ENCODE assay signal across 22 cellular contexts in the genomic region with DNA sequence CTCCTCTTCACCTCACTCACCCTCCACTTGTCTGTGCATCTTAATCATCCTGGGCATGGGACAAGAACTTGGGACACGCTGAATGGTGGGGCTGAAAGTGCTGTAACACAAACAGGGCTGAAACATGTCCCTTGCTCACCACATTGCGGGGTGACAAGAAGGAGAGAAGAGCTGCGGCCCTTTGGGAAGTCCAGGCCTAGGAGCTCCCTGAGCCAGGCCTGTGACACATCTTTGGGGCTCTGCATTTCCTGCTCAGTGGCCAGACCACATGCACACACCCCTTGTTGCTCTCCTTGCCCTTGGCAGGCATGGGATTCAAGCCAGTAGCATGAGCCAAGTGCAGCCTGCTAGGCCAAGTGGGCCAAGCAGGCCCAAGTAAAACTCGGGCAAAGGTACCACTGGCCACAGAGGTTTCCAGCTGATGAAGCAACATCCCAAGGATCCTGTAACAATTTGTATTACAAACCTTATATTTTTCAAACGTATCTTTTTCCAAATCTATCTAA.
"Had no signal": no experiment of that assay in that cellular context is flagged by ENCODE, and none has a peak within 500 bp of the region (broad histone marks: within the 10 kb centered on the region; RNA-seq: fewer than 3 reads in every experiment).

No MANE protein-coding gene starts in this region.

- H3K27me3 ChIP-seq: adrenal gland, SJCRH30 had no signal

- H3K27me3 Mint-ChIP-seq: activated CD8-positive, alpha-beta T cell treated with anti-CD3 and anti-CD28 coated beads for 36 hours; activated naive CD4-positive, alpha-beta T cell treated with anti-CD3 and anti-CD28 coated beads, Interleukin-2, amount 10 ng/mL, durations not matched to agents 7 days and 5 days; activated naive CD8-positive, alpha-beta T cell treated with anti-CD3 and anti-CD28 coated beads for 36 hours had no signal

- H3K4me1 ChIP-seq: adrenal gland, SJCRH30 had no signal

- H3K9ac ChIP-seq: SK-N-SH had no signal

- DNase-seq: activated CD4-positive, alpha-beta T cell treated with anti-CD3 and anti-CD28 coated beads for 4 hours; activated CD8-positive, alpha-beta memory T cell treated with anti-CD3 and anti-CD28 coated beads, Interleukin-2, amount 50 U/mL, for 4 hours; activated CD8-positive, alpha-beta T cell treated with anti-CD3 and anti-CD28 coated beads for 36 hours; activated gamma-delta T cell treated with Interleukin-2 at 50 U/mL for 16 hours; activated naive CD4-positive, alpha-beta T cell treated with anti-CD3 and anti-CD28 coated beads, Interleukin-2, amount 10 ng/mL, durations not matched to agents 7 days and 5 days; activated naive CD8-positive, alpha-beta T cell treated with anti-CD3 and anti-CD28 coated beads for 36 hours; activated T-cell treated with anti-CD3 and anti-CD28 coated beads, Interleukin-2, amount 50 U/mL, for 72 hours; adrenal gland; NCI-H1048; NCI-H1417; NCI-H1930; NCI-H2107; NCI-H2171 treated with DMSO at 0.1 percent for 48 hours; NCI-H226; NCI-H526; NCI-H82; SJCRH30; SK-N-SH; T-helper 1 cell; WERI-Rb-1 had no signal

- H3K4me3 ChIP-seq: adrenal gland, SJCRH30 had no signal

- H3K9me3 ChIP-seq: adrenal gland, SJCRH30, SK-N-SH had no signal

- H3K36me3 Mint-ChIP-seq: activated naive CD4-positive, alpha-beta T cell treated with anti-CD3 and anti-CD28 coated beads, Interleukin-2, amount 10 ng/mL, durations not matched to agents 7 days and 5 days; activated naive CD8-positive, alpha-beta T cell treated with anti-CD3 and anti-CD28 coated beads for 36 hours had no signal

- H3K36me3 ChIP-seq: adrenal gland, SJCRH30, WERI-Rb-1 had no signal

- ATAC-seq: activated CD4-positive, CD25-positive, alpha-beta regulatory T cell treated with anti-CD3 and anti-CD28 coated beads, Interleukin-2, amount 50 U/mL, for 24 hours; activated CD8-positive, alpha-beta T cell treated with anti-CD3 and anti-CD28 coated beads for 36 hours; activated T-cell treated with anti-CD3 and anti-CD28 coated beads, Interleukin-2, amount 50 U/mL, for 72 hours had no signal

- H3K27ac Mint-ChIP-seq: activated CD8-positive, alpha-beta T cell treated with anti-CD3 and anti-CD28 coated beads for 36 hours; activated naive CD4-positive, alpha-beta T cell treated with anti-CD3 and anti-CD28 coated beads, Interleukin-2, amount 10 ng/mL, durations not matched to agents 7 days and 5 days; activated naive CD8-positive, alpha-beta T cell treated with anti-CD3 and anti-CD28 coated beads for 36 hours; activated T-cell treated with anti-CD3 and anti-CD28 coated beads, Interleukin-2, amount 50 U/mL, for 72 hours; activated T-helper 2 cell treated with anti-CD3 and anti-CD28 coated beads, Interferon-gamma antibody, Interleukin-2, Interleukin-4, amounts not matched to agents 10 μg/mL and 5 μg/mL and 100 μg/mL, durations not matched to agents 14 hours and 24 hours and 36 hours had no signal

- H3K4me1 Mint-ChIP-seq: activated naive CD4-positive, alpha-beta T cell treated with anti-CD3 and anti-CD28 coated beads, Interleukin-2, amount 10 ng/mL, durations not matched to agents 7 days and 5 days; activated naive CD8-positive, alpha-beta T cell treated with anti-CD3 and anti-CD28 coated beads for 36 hours had no signal

- H3K27ac ChIP-seq: adrenal gland, SJCRH30, WERI-Rb-1 had no signal

- H3K4me2 ChIP-seq: SK-N-SH had no signal

- H3K4me3 Mint-ChIP-seq: activated CD8-positive, alpha-beta T cell treated with anti-CD3 and anti-CD28 coated beads for 36 hours; activated naive CD4-positive, alpha-beta T cell treated with anti-CD3 and anti-CD28 coated beads, Interleukin-2, amount 10 ng/mL, durations not matched to agents 7 days and 5 days; activated naive CD8-positive, alpha-beta T cell treated with anti-CD3 and anti-CD28 coated beads for 36 hours; activated T-cell treated with anti-CD3 and anti-CD28 coated beads, Interleukin-2, amount 50 U/mL, for 72 hours had no signal
